ENCODE assay signal across 20 cellular contexts in genomic region chr1:193090865-193091264, GRCh38. TPM values are rescaled to one million over a fixed set of nuclear protein-coding genes. Genes with fewer than 3 reads are reported as not detected.
A peak's percentile ranks its signal among the peaks of the same experiment; 100 is the strongest.
DNase-seq lines count a peak whose midpoint lies in the region; ATAC-seq, FAIRE-seq and TF ChIP-seq lines count a peak whose summit lies in the region.
"Had no signal": no experiment of that assay in that cellular context is flagged by ENCODE, and none has a peak within 500 bp of the region (broad histone marks: within the 10 kb centered on the region; RNA-seq: fewer than 3 reads in every experiment).

No MANE protein-coding gene starts in this region.

- FAIRE-seq in frontal cortex (lab: Jason Lieb, UNC) = peak; percentile 75
- FAIRE-seq: HepG2 had no signal

- in situ Hi-C loops in mammary epithelial cell (cut with MboI; ENCODE audit: low sequenced_read_pairs in 2 of 2) = no loop called here

- DNase-seq in mammary epithelial cell = no peak
- DNase-seq in breast epithelium (ENCODE audit: low spot score in 2 of 2) = no peak
- no peak for DNase-seq in Karpas-422
- no peak for DNase-seq in frontal cortex (ENCODE audit: low spot score in 2 of 2)
- DNase-seq in SKM-1 treated with dmso at 0.1 percent for 144 hours (lab: John Stamatoyannopoulos, UW; ENCODE audit: unreplicated experiment) = no peak
- DNase-seq in AG20443 (ENCODE audit: low spot score) = no peak
- DNase-seq: 8988T; BE2C; C1 segment of cervical spinal cord; CD4-positive, CD25-positive, alpha-beta regulatory T cell; CD8-positive, alpha-beta memory T cell; COR-L47; DMS153; DMS79; GF-D8; GOT3; H7 had no signal

- H3K4me3 ChIP-seq in mammary epithelial cell (replicated peaks in 1 of 3; ENCODE audit: insufficient read depth in 1 of 3, low read depth in 2 of 3, low read length in 3 of 3) = no peak overlapping the region
- no peak overlapping the region for H3K4me3 ChIP-seq in breast epithelium
- H3K4me3 ChIP-seq in Karpas-422 (ENCODE audit: low read length) = no peak overlapping the region

- ATAC-seq in GM21737 (IDR thresholded peaks at IDR 0.05; ENCODE audit: unreplicated experiment) = no peak
- ATAC-seq: HCT116, HepG2 had no signal

- TF ChIP-seq CTCF in mammary epithelial cell (conservative IDR thresholded peaks at IDR 0.05 in 1 of 2, IDR thresholded peaks at IDR 0.05 in 1 of 2; ENCODE audit: extremely low read depth in 1 of 2, insufficient read depth in 1 of 2, low read depth in 1 of 2, low read length in 2 of 2) (no peak), breast epithelium (IDR thresholded peaks at IDR 0.05) (no peak)

- no peak overlapping the region for H2AFZ ChIP-seq in mammary epithelial cell (ENCODE audit: low read depth, low read length)
- no peak overlapping the region for H2AFZ ChIP-seq in Karpas-422 (ENCODE audit: low read length)

- TF ChIP-seq POLR2A in breast epithelium (IDR thresholded peaks at IDR 0.05) = no peak

- H3K27ac ChIP-seq in mammary epithelial cell (ENCODE audit: insufficient read depth, low read depth, low read length) (no peak overlapping the region), breast epithelium (no peak overlapping the region), Karpas-422 (ENCODE audit: low read length) (0 out of 2 replicates have a peak overlapping the region, but pooled peaks have one; percentile 8)

- peaks cover 12% of the 10 kb centered on the region for H3K36me3 ChIP-seq in mammary epithelial cell (ENCODE audit: insufficient read depth, low read length)
- no peaks in the 10 kb centered on the region for H3K36me3 ChIP-seq in breast epithelium
- H3K36me3 ChIP-seq in Karpas-422 (ENCODE audit: insufficient read depth, low read length) = peaks cover 38% of the 10 kb centered on the region; the same call in 1 of the 2 replicates

- H3K4me2 ChIP-seq in mammary epithelial cell (ENCODE audit: insufficient read depth, low read depth, low read length) (no peak overlapping the region), Karpas-422 (ENCODE audit: low read depth, low read length, poor library complexity, severe bottlenecking) (no peak overlapping the region)

- intact Hi-C loops in mammary epithelial cell (cut with micrococcal nuclease) = no loop called here
- intact Hi-C loops in breast epithelium (cut with DNase I; ENCODE audit: low total_unique reads) = no loop called here

- H3K9me2 ChIP-seq in Karpas-422 (replicated peaks; ENCODE audit: insufficient read depth, low read length) = no peaks in the 10 kb centered on the region

- H3K9ac ChIP-seq in mammary epithelial cell (ENCODE audit: insufficient read depth, low read length) (no peak overlapping the region), Karpas-422 (ENCODE audit: low read length) (no peak overlapping the region)

- H3K79me2 ChIP-seq in mammary epithelial cell (ENCODE audit: insufficient read depth, low read length) (no peaks in the 10 kb centered on the region), Karpas-422 (ENCODE audit: low read length) (peaks cover 33% of the 10 kb centered on the region)

- dilution Hi-C loops in mammary epithelial cell (cut with HindIII; ENCODE audit: low sequenced_read_pairs) = no loop called here

- H3K27me3 ChIP-seq in mammary epithelial cell (ENCODE audit: insufficient read depth, low read length) = no peaks in the 10 kb centered on the region
- H3K27me3 ChIP-seq in breast epithelium = no peaks in the 10 kb centered on the region
- no peaks in the 10 kb centered on the region for H3K27me3 ChIP-seq in Karpas-422 (ENCODE audit: low read length)
- H3K27me3 ChIP-seq: BE2C had no signal

- H4K20me1 ChIP-seq in mammary epithelial cell (ENCODE audit: insufficient read depth, low read length) (no peaks in the 10 kb centered on the region), Karpas-422 (ENCODE audit: insufficient read depth, low read depth, low read length) (no peaks in the 10 kb centered on the region)

- H3K9me3 ChIP-seq in mammary epithelial cell (replicated peaks; ENCODE audit: insufficient read depth, low read length) = no peaks in the 10 kb centered on the region
- H3K9me3 ChIP-seq in breast epithelium = no peaks in the 10 kb centered on the region
- no peaks in the 10 kb centered on the region for H3K9me3 ChIP-seq in Karpas-422 (ENCODE audit: low read length)
- H3K9me3 ChIP-seq: BE2C had no signal

- CTCF ChIA-PET in mammary epithelial cell (lab: Charles Lee; ENCODE audit: low non-redundant PET) = no interaction called here

- WGBS in mammary epithelial cell (ENCODE audit: low coverage, missing lambda C conversion rate) = 6% methylated on average over 1 of the region's 1 CpG

- BruUV-seq in mammary epithelial cell (replicated peaks; lab: Mats Ljungman, UMichigan) = TSS peak; percentile 1

- H3K4me1 ChIP-seq in mammary epithelial cell (ENCODE audit: insufficient read depth, low read length) (no peaks in the 10 kb centered on the region), breast epithelium (no peaks in the 10 kb centered on the region), Karpas-422 (ENCODE audit: low read length) (peaks cover 10% of the 10 kb centered on the region; the same call in 1 of the 2 replicates)
- H3K4me1 ChIP-seq: BE2C had no signal

RNA-seq across cellular contexts. Expression of gene GLRX2, which starts 14.3 kb away (rescaled TPM):
- total RNA-seq in mammary epithelial cell (10 to 100 TPM in 1 of 2 donors, 1 to 10 TPM in 1; 6.7 to 36.3 TPM), breast epithelium (1 to 10 TPM; 6.2 to 8.0 (median 6.9) TPM), frontal cortex (15.1 TPM)
- polyA plus RNA-seq in mammary epithelial cell = 12.6 TPM
- polyA minus RNA-seq in mammary epithelial cell = 4.2 TPM
- 13.3 and 30.9 TPM in 2 replicates for total RNA-seq in Karpas-422 (2014; rRNA removed; shearing (Covaris generic); ENCODE audit: low replicate concordance)

RNA-seq across cellular contexts. Expression of gene CDC73, which starts 31.0 kb away (rescaled TPM):
- total RNA-seq in mammary epithelial cell (10 to 100 TPM; 27.5 to 58.3 TPM), breast epithelium (10 to 100 TPM; 36.1 to 52.0 (median 49.6) TPM), frontal cortex (28.9 TPM)
- 25.8 TPM for polyA plus RNA-seq in mammary epithelial cell
- polyA minus RNA-seq in mammary epithelial cell = 20.8 TPM
- total RNA-seq in Karpas-422 (2014; rRNA removed; shearing (Covaris generic); ENCODE audit: low replicate concordance) = 21.1 and 37.9 TPM in 2 replicates

RNA-seq across cellular contexts. Expression of gene RO60, which starts 31.5 kb away (rescaled TPM):
- total RNA-seq in mammary epithelial cell (100 to 1,000 TPM in 1 of 2 donors, 10 to 100 TPM in 1; 56.1 to 118 TPM), breast epithelium (100 to 1,000 TPM in 1 of 3 donors, 10 to 100 TPM in 2; 91.4 to 116 (median 95.1) TPM), frontal cortex (349 TPM)
- 27.0 TPM for polyA plus RNA-seq in mammary epithelial cell
- 56.5 TPM for polyA minus RNA-seq in mammary epithelial cell
- 107 and 168 TPM in 2 replicates for total RNA-seq in Karpas-422 (2014; rRNA removed; shearing (Covaris generic); ENCODE audit: low replicate concordance)

RNA-seq across cellular contexts. Expression of gene UCHL5, which starts 31.7 kb away (rescaled TPM):
- total RNA-seq in mammary epithelial cell (10 to 100 TPM; 26.3 to 52.6 TPM), breast epithelium (10 to 100 TPM; 32.8 to 45.2 (median 38.3) TPM), frontal cortex (41.6 TPM)
- 25.0 TPM for polyA plus RNA-seq in mammary epithelial cell
- polyA minus RNA-seq in mammary epithelial cell = 75.1 TPM
- total RNA-seq in Karpas-422 (2014; rRNA removed; shearing (Covaris generic); ENCODE audit: low replicate concordance) = 48.8 and 63.4 TPM in 2 replicates
